ENCODE assay signal across 3 cellular contexts in the genomic region with DNA sequence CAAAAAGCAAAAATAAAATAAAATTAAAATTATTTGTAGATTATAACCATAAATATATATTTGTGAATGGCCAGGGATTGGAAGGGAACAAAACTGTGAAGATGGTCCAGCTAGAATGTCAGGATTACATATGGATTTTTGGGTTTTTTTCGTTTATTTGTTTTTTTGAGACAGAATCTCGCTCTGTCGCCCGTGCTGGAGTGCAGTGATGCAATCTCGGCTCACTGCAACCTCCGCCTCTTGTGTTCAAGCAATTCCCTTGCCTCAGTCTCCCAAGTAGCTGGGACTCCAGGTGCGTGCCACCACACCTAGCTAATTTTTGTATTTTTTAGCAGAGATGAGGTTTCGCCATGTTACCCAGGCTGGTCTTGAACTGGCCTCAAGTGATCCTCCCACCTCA.
TF ChIP-seq lines count a peak whose summit lies in the region.

No MANE protein-coding gene starts in this region.

TF ChIP-seq in HepG2, 621 proteins besides CTCF, POLR2A, EP300 and RAD21:
- TF ChIP-seq CEBPG (CRISPR knock-in tag; IDR thresholded peaks at IDR 0.05): peak; percentile 36; the same call in 1 of the 2 replicates
- TF ChIP-seq KDM3A (CRISPR knock-in tag; IDR thresholded peaks at IDR 0.05; ENCODE audit: low read depth): no peak
- peak; percentile 64; the same call in 1 of the 2 replicates for TF ChIP-seq CEBPB (IDR thresholded peaks at IDR 0.05; ENCODE audit: borderline replicate concordance, low read depth, low read length)
TF ChIP-seq in HepG2: peak in this region for 2.

TF ChIP-seq in WTC11, 78 proteins besides CTCF, POLR2A, EP300 and RAD21:
- TF ChIP-seq GABPB1 (CRISPR knock-in tag; IDR thresholded peaks at IDR 0.05) (0 out of 2 replicates have a peak, but pooled peaks have one; percentile 30), ELF4 (CRISPR knock-in tag; IDR thresholded peaks at IDR 0.05; ENCODE audit: low read depth) (no peak)

TF ChIP-seq in K562, 482 proteins besides CTCF, POLR2A, EP300 and RAD21:
- TF ChIP-seq POLR2B (IDR thresholded peaks at IDR 0.05; ENCODE audit: low read depth, partially characterized antibody): no peak
- TF ChIP-seq, protein P1, sequence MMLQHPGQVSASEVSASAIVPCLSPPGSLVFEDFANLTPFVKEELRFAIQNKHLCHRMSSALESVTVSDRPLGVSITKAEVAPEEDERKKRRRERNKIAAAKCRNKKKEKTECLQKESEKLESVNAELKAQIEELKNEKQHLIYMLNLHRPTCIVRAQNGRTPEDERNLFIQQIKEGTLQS (IDR thresholded peaks at IDR 0.05): peak; percentile 63
- TF ChIP-seq, protein P1 (CRISPR knock-in tag; conservative IDR thresholded peaks at IDR 0.05): no peak
